In the genomic region with DNA sequence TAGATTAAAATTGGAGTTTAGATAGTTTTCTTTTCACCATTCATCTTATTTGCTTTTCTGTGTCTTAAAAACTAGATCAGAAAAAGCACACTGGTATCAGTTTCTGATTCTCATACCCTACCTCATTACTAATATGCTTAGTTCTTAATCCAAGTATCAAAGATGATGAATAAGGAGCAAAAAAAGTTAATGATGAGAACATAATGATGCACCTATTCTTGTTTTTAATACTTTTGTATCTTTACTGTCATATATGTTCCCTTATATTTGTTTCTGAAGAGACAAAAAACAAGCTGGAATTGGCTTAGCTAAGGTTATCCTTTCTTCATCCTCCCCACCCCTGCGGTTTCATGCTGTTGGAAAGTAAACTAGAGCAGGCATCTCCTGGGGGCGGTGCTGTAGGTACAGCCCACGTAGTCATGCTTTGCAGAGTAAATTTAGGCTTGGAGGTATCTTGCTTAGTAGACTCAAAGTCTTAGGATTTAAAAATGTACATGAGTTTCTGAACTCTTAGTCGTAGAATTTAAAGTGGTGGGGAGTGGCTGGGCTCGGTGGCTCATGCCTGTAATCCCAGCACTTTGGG, we compare ENCODE assay signal across 15 cellular contexts. TPM values are rescaled to one million over a fixed set of nuclear protein-coding genes. Genes with fewer than 3 reads are reported as not detected.
DNase-seq lines count a peak whose midpoint lies in the region; ATAC-seq and TF ChIP-seq lines count a peak whose summit lies in the region.
"Had no signal": no experiment of that assay in that cellular context is flagged by ENCODE, and none has a peak within 500 bp of the region (broad histone marks: within the 10 kb centered on the region; RNA-seq: fewer than 3 reads in every experiment).

No MANE protein-coding gene starts in this region.

- H4K12ac ChIP-seq in trophoblast cell (ENCODE audit: low read depth, low read length), result no peak overlapping the region

- no peaks in the 10 kb centered on the region for H4K20me1 ChIP-seq in KMS-11 (ENCODE audit: insufficient read depth)

- CTCF ChIA-PET in activated naive CD4-positive, alpha-beta T cell treated with anti-CD3 and anti-CD28 coated beads for 36 hours (lab: Charles Lee), result interaction anchor here (0.5 to 1.0 kb wide), 2 partner anchors 9 to 10 kb away, joined by 3 read pairs; no protein-coding TSS in a partner anchor
- CTCF ChIA-PET in activated naive CD4-positive, alpha-beta T cell treated with anti-CD3 and anti-CD28 coated beads, Interleukin-2, amount 10 ng/mL, durations not matched to agents 7 days and 5 days (lab: Charles Lee), result no interaction called here

- peaks cover 66% of the 10 kb centered on the region for H3K36me3 Mint-ChIP-seq in activated naive CD4-positive, alpha-beta T cell treated with anti-CD3 and anti-CD28 coated beads for 36 hours (ENCODE audit: low read depth)
- H3K36me3 Mint-ChIP-seq in activated naive CD4-positive, alpha-beta T cell treated with anti-CD3 and anti-CD28 coated beads, Interleukin-2, amount 10 ng/mL, durations not matched to agents 7 days and 5 days, result peaks cover 79% of the 10 kb centered on the region

- no peak overlapping the region for H2BK12ac ChIP-seq in trophoblast cell (ENCODE audit: low read length)

- H3K27me3 Mint-ChIP-seq in activated naive CD4-positive, alpha-beta T cell treated with anti-CD3 and anti-CD28 coated beads for 36 hours (ENCODE audit: low read depth), result no peaks in the 10 kb centered on the region
- no peaks in the 10 kb centered on the region for H3K27me3 Mint-ChIP-seq in activated naive CD4-positive, alpha-beta T cell treated with anti-CD3 and anti-CD28 coated beads, Interleukin-2, amount 10 ng/mL, durations not matched to agents 7 days and 5 days

- no peak overlapping the region for H3K4me3 Mint-ChIP-seq in activated naive CD4-positive, alpha-beta T cell treated with anti-CD3 and anti-CD28 coated beads for 36 hours
- no peak overlapping the region for H3K4me3 Mint-ChIP-seq in activated naive CD4-positive, alpha-beta T cell treated with anti-CD3 and anti-CD28 coated beads, Interleukin-2, amount 10 ng/mL, durations not matched to agents 7 days and 5 days

- intact Hi-C loops in activated naive CD4-positive, alpha-beta T cell treated with anti-CD3 and anti-CD28 coated beads for 36 hours (cut with micrococcal nuclease), result loop anchor here (1.0 kb wide), 2 partner anchors 9 to 204 kb away; no protein-coding TSS in a partner anchor

- no peak overlapping the region for H4K8ac ChIP-seq in trophoblast cell (ENCODE audit: low read depth, low read length)

- H3K14ac ChIP-seq in trophoblast cell (ENCODE audit: low read length), result no peak overlapping the region

- no CpG with 5 or more reads among the region's 5 CpGs for WGBS in trophoblast cell (ENCODE audit: extremely low coverage, insufficient coverage, insufficient read length)

- no peaks in the 10 kb centered on the region for H3K9me3 ChIP-seq in trophoblast cell (ENCODE audit: insufficient read depth, low read depth, low read length)
- H3K9me3 ChIP-seq: BE2C had no signal

- no peaks in the 10 kb centered on the region for H3K9me3 Mint-ChIP-seq in activated naive CD4-positive, alpha-beta T cell treated with anti-CD3 and anti-CD28 coated beads for 36 hours
- no peaks in the 10 kb centered on the region for H3K9me3 Mint-ChIP-seq in activated naive CD4-positive, alpha-beta T cell treated with anti-CD3 and anti-CD28 coated beads, Interleukin-2, amount 10 ng/mL, durations not matched to agents 7 days and 5 days

- H3K79me1 ChIP-seq in trophoblast cell (ENCODE audit: low read length), result no peaks in the 10 kb centered on the region

- H3K9ac ChIP-seq in KMS-11 (no peak overlapping the region), trophoblast cell (ENCODE audit: low read length) (no peak overlapping the region)
- H3K9ac ChIP-seq: GM23248 had no signal

- H3K36me3 ChIP-seq in KMS-11 (ENCODE audit: insufficient read depth), result no peaks in the 10 kb centered on the region; the same call in 1 of the 2 replicates
- peaks cover 27 to 31% of the 10 kb centered on the region in 2 experiments for H3K36me3 ChIP-seq in trophoblast cell (ENCODE audit: control insufficient read depth in 1 of 2, insufficient read depth in 2 of 2, low read length in 2 of 2)

- no peak overlapping the region for H2AFZ ChIP-seq in KMS-11 (ENCODE audit: low read depth)
- H2AFZ ChIP-seq in trophoblast cell (ENCODE audit: insufficient read depth, low read length, poor library complexity), result no peak overlapping the region
- H2AFZ ChIP-seq: GM23248 had no signal

- H3K4me1 ChIP-seq in KMS-11 (ENCODE audit: low read depth, poor library complexity, severe bottlenecking) (peaks cover 59% of the 10 kb centered on the region), trophoblast cell (ENCODE audit: control insufficient read depth in 1 of 2, insufficient read depth in 2 of 2, low read length in 2 of 2) (peaks cover 4% of the 10 kb centered on the region in 2 experiments)
- H3K4me1 ChIP-seq: BE2C had no signal

- H2BK5ac ChIP-seq in trophoblast cell (ENCODE audit: low read depth, low read length, poor library complexity), result no peak overlapping the region

- no peak overlapping the region for H3K18ac ChIP-seq in trophoblast cell (ENCODE audit: low read length)

- H3K4me3 ChIP-seq in KMS-11 (IDR thresholded peaks at IDR 0.05; ENCODE audit: insufficient read depth, low read depth, low read length) (no peak overlapping the region), trophoblast cell (ENCODE audit: low read depth, low read length) (no peak overlapping the region)
- H3K4me3 ChIP-seq: GM23248 had no signal

- no peak overlapping the region for H3K4ac ChIP-seq in trophoblast cell (ENCODE audit: low read depth, low read length)

- no peak for TF ChIP-seq CTCF in KMS-11 (conservative IDR thresholded peaks at IDR 0.05; ENCODE audit: low read depth, low read length)

- no peak overlapping the region for H3K23ac ChIP-seq in trophoblast cell (ENCODE audit: low read length)

- H3K4me2 ChIP-seq in KMS-11 (no peak overlapping the region; the same call in 1 of the 2 replicates), trophoblast cell (ENCODE audit: low read length) (no peak overlapping the region)

- no peaks in the 10 kb centered on the region for H3K79me2 ChIP-seq in KMS-11 (ENCODE audit: insufficient read depth, low read depth)
- no peaks in the 10 kb centered on the region for H3K79me2 ChIP-seq in trophoblast cell (ENCODE audit: control insufficient read depth, insufficient read depth, low read length, poor library complexity)

- peak overlapping the region; percentile 33; the same call in 1 of the 2 replicates for H3K27ac ChIP-seq in KMS-11
- H3K27ac ChIP-seq in trophoblast cell (ENCODE audit: low read depth, low read length), result no peak overlapping the region
- H3K27ac ChIP-seq: GM23248 had no signal

- H3K4me1 Mint-ChIP-seq in activated naive CD4-positive, alpha-beta T cell treated with anti-CD3 and anti-CD28 coated beads for 36 hours (ENCODE audit: low read depth), result peaks cover 77% of the 10 kb centered on the region
- peaks cover 49% of the 10 kb centered on the region for H3K4me1 Mint-ChIP-seq in activated naive CD4-positive, alpha-beta T cell treated with anti-CD3 and anti-CD28 coated beads, Interleukin-2, amount 10 ng/mL, durations not matched to agents 7 days and 5 days

- H2AK5ac ChIP-seq in trophoblast cell (ENCODE audit: low read length), result no peak overlapping the region

- H4K91ac ChIP-seq in trophoblast cell (ENCODE audit: low read depth, low read length), result peak overlapping the region; percentile 11

- no peak for ATAC-seq in HG02870 (IDR thresholded peaks at IDR 0.05; ENCODE audit: unreplicated experiment)
- ATAC-seq: PC-3 had no signal

- peak overlapping the region; percentile 59 for H3K27ac Mint-ChIP-seq in activated naive CD4-positive, alpha-beta T cell treated with anti-CD3 and anti-CD28 coated beads for 36 hours
- H3K27ac Mint-ChIP-seq in activated naive CD4-positive, alpha-beta T cell treated with anti-CD3 and anti-CD28 coated beads, Interleukin-2, amount 10 ng/mL, durations not matched to agents 7 days and 5 days, result no peak overlapping the region

- H2BK120ac ChIP-seq in trophoblast cell (ENCODE audit: insufficient read depth, low read length, poor library complexity), result no peak overlapping the region

- H3K27me3 ChIP-seq in KMS-11 (ENCODE audit: insufficient read depth, low read depth), result no peaks in the 10 kb centered on the region
- H3K27me3 ChIP-seq in trophoblast cell (ENCODE audit: insufficient read depth, low read length), result no peaks in the 10 kb centered on the region
- H3K27me3 ChIP-seq: BE2C had no signal

- DNase-seq in activated naive CD4-positive, alpha-beta T cell treated with anti-CD3 and anti-CD28 coated beads for 36 hours, result peak; percentile 34
- no peak for DNase-seq in activated naive CD4-positive, alpha-beta T cell treated with anti-CD3 and anti-CD28 coated beads, Interleukin-2, amount 10 ng/mL, durations not matched to agents 7 days and 5 days
- DNase-seq in activated naive CD4-positive, alpha-beta T cell treated with anti-CD3 and anti-CD28 coated beads, Interleukin-2, amount 50 U/mL, for 16 hours, result peak; percentile 19
- DNase-seq in trophoblast cell, result no peak
- no peak for DNase-seq in T1000 (lab: John Stamatoyannopoulos, UW)
- DNase-seq: BE2C; DMS 273 treated with DMSO at 0.1 percent for 48 hours; GM23248; NCI-H146; NCI-H226; NCI-H526 treated with DMSO at 0.1 percent for 48 hours; NK-92 treated with Interleukin-12 subunit alpha and Interleukin-12 subunit beta, amount 100 ng/mL, for 24 hours; PC-3 had no signal

RNA-seq across cellular contexts. Expression of gene CNIH4, which starts 16.4 kb away (rescaled TPM):
- total RNA-seq in activated naive CD4-positive, alpha-beta T cell treated with anti-CD3 and anti-CD28 coated beads for 36 hours, result 10 to 100 TPM; 34.7 to 35.1 TPM
- polyA plus RNA-seq in trophoblast cell (2013), result 108 TPM in 2 replicates

RNA-seq across cellular contexts. Expression of gene NVL, which starts 43.1 kb away (rescaled TPM):
- total RNA-seq in activated naive CD4-positive, alpha-beta T cell treated with anti-CD3 and anti-CD28 coated beads for 36 hours, result 10 to 100 TPM; 26.7 to 29.9 TPM
- polyA plus RNA-seq in trophoblast cell (2013), result 26.8 and 27.9 TPM in 2 replicates

Comparison
In these comparisons a context has a peak if more than half of its experiments do, and no peak if none do; other contexts are left out.
1. DNase-seq: peak in activated naive CD4-positive, alpha-beta T cell treated with anti-CD3 and anti-CD28 coated beads for 36 hours (single experiment) and activated naive CD4-positive, alpha-beta T cell treated with anti-CD3 and anti-CD28 coated beads, Interleukin-2, amount 50 U/mL, for 16 hours (single experiment); none in activated naive CD4-positive, alpha-beta T cell treated with anti-CD3 and anti-CD28 coated beads, Interleukin-2, amount 10 ng/mL, durations not matched to agents 7 days and 5 days (single experiment), trophoblast cell (0 of 2) and T1000 (single experiment).